In the genomic region with DNA sequence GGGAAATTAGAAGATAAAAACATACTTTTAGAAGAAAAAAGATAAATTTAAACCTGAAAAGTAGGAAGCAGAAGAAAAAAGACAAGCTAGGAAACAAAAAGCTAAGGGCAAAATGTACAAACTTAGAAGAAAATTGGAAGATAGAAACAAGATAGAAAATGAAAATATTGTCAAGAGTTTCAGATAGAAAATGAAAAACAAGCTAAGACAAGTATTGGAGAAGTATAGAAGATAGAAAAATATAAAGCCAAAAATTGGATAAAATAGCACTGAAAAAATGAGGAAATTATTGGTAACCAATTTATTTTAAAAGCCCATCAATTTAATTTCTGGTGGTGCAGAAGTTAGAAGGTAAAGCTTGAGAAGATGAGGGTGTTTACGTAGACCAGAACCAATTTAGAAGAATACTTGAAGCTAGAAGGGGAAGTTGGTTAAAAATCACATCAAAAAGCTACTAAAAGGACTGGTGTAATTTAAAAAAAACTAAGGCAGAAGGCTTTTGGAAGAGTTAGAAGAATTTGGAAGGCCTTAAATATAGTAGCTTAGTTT, we compare ENCODE assay signal across 10 cellular contexts. TPM values are rescaled to one million over a fixed set of nuclear protein-coding genes. Genes with fewer than 3 reads are reported as not detected.
DNase-seq lines count a peak whose midpoint lies in the region; ATAC-seq, FAIRE-seq and TF ChIP-seq lines count a peak whose summit lies in the region.
"Had no signal": no experiment of that assay in that cellular context is flagged by ENCODE, and none has a peak within 500 bp of the region (broad histone marks: within the 10 kb centered on the region; RNA-seq: fewer than 3 reads in every experiment).

No MANE protein-coding gene starts in this region.

- H3K27me3 ChIP-seq in ACC112 (ENCODE audit: insufficient read depth, low read length) (no peaks in the 10 kb centered on the region), HUES6 (ENCODE audit: control insufficient read depth, insufficient read depth, low read length) (no peaks in the 10 kb centered on the region), mucosa of stomach (ENCODE audit: control insufficient read depth, insufficient read depth, low read length) (no peaks in the 10 kb centered on the region)

- peaks cover 25% of the 10 kb centered on the region for H3K4me1 ChIP-seq in ACC112 (ENCODE audit: control insufficient read depth, insufficient read depth, low read length, unreplicated experiment)
- H3K4me1 ChIP-seq in HUES6 (ENCODE audit: control insufficient read depth, insufficient read depth, low read length): peaks cover 16% of the 10 kb centered on the region
- peaks cover 20% of the 10 kb centered on the region for H3K4me1 ChIP-seq in mucosa of stomach (ENCODE audit: control insufficient read depth, insufficient read depth, low read length)

- no peak overlapping the region for H3K27ac Mint-ChIP-seq in activated naive CD4-positive, alpha-beta T cell treated with anti-CD3 and anti-CD28 coated beads, Interleukin-2, amount 10 ng/mL, durations not matched to agents 7 days and 5 days

- FAIRE-seq in GM12891 (lab: Jason Lieb, UNC): no peak

- TF ChIP-seq POLR2A in GM12891 (IDR thresholded peaks at IDR 0.05; ENCODE audit: low read depth, low read length): no peak

- H3K36me3 ChIP-seq in ACC112 (ENCODE audit: insufficient read depth, low read length): peaks cover 58% of the 10 kb centered on the region
- H3K36me3 ChIP-seq in HUES6 (ENCODE audit: control insufficient read depth, insufficient read depth, low read length): peaks cover 56% of the 10 kb centered on the region
- H3K36me3 ChIP-seq in mucosa of stomach (ENCODE audit: control insufficient read depth, insufficient read depth, low read length): peaks cover 38% of the 10 kb centered on the region

- H3K9me3 ChIP-seq in HUES6 (ENCODE audit: control insufficient read depth, insufficient read depth, low read depth, low read length) (no peaks in the 10 kb centered on the region), mucosa of stomach (ENCODE audit: control insufficient read depth, low read length) (no peaks in the 10 kb centered on the region)

- H3K27ac ChIP-seq in ACC112 (ENCODE audit: low read depth, low read length): peak overlapping the region; percentile 99
- H3K27ac ChIP-seq in HUES6 (ENCODE audit: low read depth, low read length): peak overlapping the region; percentile 100
- peak overlapping the region; percentile 100 for H3K27ac ChIP-seq in caudate nucleus (ENCODE audit: low read depth, low read length)

- ATAC-seq in HG03521 (IDR thresholded peaks at IDR 0.05; ENCODE audit: unreplicated experiment) (no peak), GM18511 (IDR thresholded peaks at IDR 0.05; ENCODE audit: unreplicated experiment) (no peak)

- H3K4me3 ChIP-seq in ACC112 (ENCODE audit: low read depth, low read length) (peak overlapping the region; percentile 98), HUES6 (ENCODE audit: low read depth, low read length) (peak overlapping the region; percentile 95), mucosa of stomach (ENCODE audit: low read length) (peak overlapping the region; percentile 99)

- DNase-seq in caudate nucleus (lab: John Stamatoyannopoulos, UW) (no peak), GM12891 (ENCODE audit: insufficient read length, low spot score) (no peak)
- DNase-seq in activated naive CD4-positive, alpha-beta T cell treated with anti-CD3 and anti-CD28 coated beads, Interleukin-2, amount 10 ng/mL, durations not matched to agents 7 days and 5 days: no peak
- DNase-seq: GDM1; stimulated activated CD4-positive, alpha-beta T cell treated with anti-CD3 and anti-CD28 coated beads, Interleukin-1b, Interleukin-23, amount 100 ng/mL, for 48 hours had no signal

- H3K79me2 ChIP-seq in ACC112 (ENCODE audit: control insufficient read depth, insufficient read depth, low read length, unreplicated experiment): peaks cover 83% of the 10 kb centered on the region

- peaks cover 15% of the 10 kb centered on the region for H3K36me3 Mint-ChIP-seq in activated naive CD4-positive, alpha-beta T cell treated with anti-CD3 and anti-CD28 coated beads, Interleukin-2, amount 10 ng/mL, durations not matched to agents 7 days and 5 days

- H3K9ac ChIP-seq in HUES6 (ENCODE audit: low read length): peak overlapping the region; percentile 99
- peak overlapping the region; percentile 99 for H3K9ac ChIP-seq in mucosa of stomach (ENCODE audit: low read length)

- no peaks in the 10 kb centered on the region for H3K9me3 Mint-ChIP-seq in activated naive CD4-positive, alpha-beta T cell treated with anti-CD3 and anti-CD28 coated beads, Interleukin-2, amount 10 ng/mL, durations not matched to agents 7 days and 5 days

- H3K4me1 Mint-ChIP-seq in activated naive CD4-positive, alpha-beta T cell treated with anti-CD3 and anti-CD28 coated beads, Interleukin-2, amount 10 ng/mL, durations not matched to agents 7 days and 5 days: peaks cover 25% of the 10 kb centered on the region

- H2AFZ ChIP-seq in ACC112 (ENCODE audit: low read length, unreplicated experiment): no peak overlapping the region

- CTCF ChIA-PET in activated naive CD4-positive, alpha-beta T cell treated with anti-CD3 and anti-CD28 coated beads, Interleukin-2, amount 10 ng/mL, durations not matched to agents 7 days and 5 days (lab: Charles Lee): interaction anchor here (1.0 to 4.9 kb wide), 4 partner anchors 23 to 84 kb away, joined by 3 to 53 read pairs (median 16); a partner anchor contains a TSS

- H3K4me3 Mint-ChIP-seq in activated naive CD4-positive, alpha-beta T cell treated with anti-CD3 and anti-CD28 coated beads, Interleukin-2, amount 10 ng/mL, durations not matched to agents 7 days and 5 days: no peak overlapping the region

- peaks cover 4% of the 10 kb centered on the region for H3K27me3 Mint-ChIP-seq in activated naive CD4-positive, alpha-beta T cell treated with anti-CD3 and anti-CD28 coated beads, Interleukin-2, amount 10 ng/mL, durations not matched to agents 7 days and 5 days

TF ChIP-seq in GM12891, 5 proteins besides CTCF, POLR2A, EP300 and RAD21:
- TF ChIP-seq POU2F2 (IDR thresholded peaks at IDR 0.05; ENCODE audit: low read depth, low read length) (no peak), SPI1 (IDR thresholded peaks at IDR 0.05; ENCODE audit: low read depth, low read length) (no peak), TAF1 (IDR thresholded peaks at IDR 0.05; ENCODE audit: low read depth, low read length) (no peak), POLR2AphosphoS5 (IDR thresholded peaks at IDR 0.05; ENCODE audit: low read depth, low read length) (no peak), PAX5 (IDR thresholded peaks at IDR 0.05; ENCODE audit: insufficient read depth, low read length, severe bottlenecking) (no peak)

RNA-seq across cellular contexts. Expression of a gene that starts 0.9 kb away (rescaled TPM):
- polyA plus RNA-seq in GM12891 (2012; ENCODE audit: low read depth, missing spikeins): 839 TPM

RNA-seq across cellular contexts. Expression of a gene that starts 25.1 kb away (rescaled TPM):
- 33.4 TPM for polyA plus RNA-seq in GM12891 (2012; ENCODE audit: low read depth, missing spikeins)

RNA-seq across cellular contexts. Expression of a gene that starts 58.4 kb away (rescaled TPM):
- polyA plus RNA-seq in GM12891 (2012; ENCODE audit: low read depth, missing spikeins): 14.6 TPM
